Comparison of ENCODE assay signal across 12 cellular contexts in genomic region chr11:278001-278951, GRCh38. TPM values are rescaled to one million over a fixed set of nuclear protein-coding genes. Genes with fewer than 3 reads are reported as not detected.
A peak's percentile ranks its signal among the peaks of the same experiment; 100 is the strongest.
DNase-seq lines count a peak whose midpoint lies in the region; ATAC-seq and TF ChIP-seq lines count a peak whose summit lies in the region.
"Had no signal": no experiment of that assay in that cellular context is flagged by ENCODE, and none has a peak within 500 bp of the region (broad histone marks: within the 10 kb centered on the region; RNA-seq: fewer than 3 reads in every experiment).

Gene NLRP6 (plus strand): TSS chr11:278407. CDS start chr11:278570, 163 bp downstream.

- no peak for TF ChIP-seq POLR2A in esophagus squamous epithelium (IDR thresholded peaks at IDR 0.05)

- H3K27me3 ChIP-seq in SK-N-SH (ENCODE audit: insufficient read depth) (peaks cover 57% of the 10 kb centered on the region), esophagus squamous epithelium (peaks cover 19 to 69% (median 37%) of the 10 kb centered on the region in 4 donors)

- POLR2A ChIA-PET in SK-N-SH (lab: Yijun Ruan, JAX) (no interaction called here), activated B cell treated with CpG ODN at 0.5 μM for 24 hours (lab: Charles Lee) (interaction anchor here (0.8 to 6.5 kb wide), 8 partner anchors 9 to 170 kb away, joined by 3 to 74 read pairs (median 5); partner anchors contain the start of genes BET1L, PGGHG and RIC8A)

- TF ChIP-seq RAD21 in SK-N-SH (IDR thresholded peaks at IDR 0.05; ENCODE audit: low read length) = no peak

- H4K20me1 ChIP-seq in SK-N-SH (ENCODE audit: insufficient read depth) = no peaks in the 10 kb centered on the region

- no peaks in the 10 kb centered on the region for H3K36me3 Mint-ChIP-seq in activated B cell treated with CpG ODN at 0.5 μM for 24 hours (ENCODE audit: low read depth)

- DNase-seq in SK-N-SH (peak; percentile 36), activated B cell treated with CpG ODN at 0.5 μM for 24 hours (no peak), esophagus squamous epithelium (lab: John Stamatoyannopoulos, UW) (no peak), NCI-H345 treated with DMSO at 0.1 percent for 48 hours (lab: John Stamatoyannopoulos, UW; ENCODE audit: unreplicated experiment) (no peak)
- DNase-seq in stimulated activated CD8-positive, alpha-beta memory T cell treated with anti-CD3 and anti-CD28 coated beads, Interleukin-4, amount 100 ng/mL, for 48 hours = peak; percentile 39
- DNase-seq: NCI-H1417, T-helper 9 cell had no signal

- H3K27ac Mint-ChIP-seq in activated B cell treated with CpG ODN at 0.5 μM for 24 hours = peak within 1 kb of the TSS; percentile 62

- no peak within 1 kb of the TSS for H3K4me3 Mint-ChIP-seq in activated B cell treated with CpG ODN at 0.5 μM for 24 hours

- H3K36me3 ChIP-seq in SK-N-SH (replicated peaks in 1 of 2; ENCODE audit: control insufficient read depth in 1 of 2, insufficient read depth in 2 of 2, low read length in 1 of 2) (no peaks in the 10 kb centered on the region), esophagus squamous epithelium (no peaks in the 10 kb centered on the region)

- H3K4me1 Mint-ChIP-seq in activated B cell treated with CpG ODN at 0.5 μM for 24 hours = peaks cover 36% of the 10 kb centered on the region

- no peak within 1 kb of the TSS for H3K4me2 ChIP-seq in SK-N-SH

- H3K9me3 Mint-ChIP-seq in activated B cell treated with CpG ODN at 0.5 μM for 24 hours = peaks cover 3% of the 10 kb centered on the region

- H3K27me3 Mint-ChIP-seq in activated B cell treated with CpG ODN at 0.5 μM for 24 hours = peaks cover 18% of the 10 kb centered on the region

- no peak within 1 kb of the TSS for H3K9ac ChIP-seq in SK-N-SH

- H3K9me2 ChIP-seq in SK-N-SH = no peaks in the 10 kb centered on the region

- no peak within 1 kb of the TSS for H3K27ac ChIP-seq in SK-N-SH (ENCODE audit: low read depth in 2 of 2, low read length in 1 of 2)
- H3K27ac ChIP-seq in esophagus squamous epithelium = no peak within 1 kb of the TSS

- no peaks in the 10 kb centered on the region for H3F3A ChIP-seq in SK-N-SH (replicated peaks; ENCODE audit: insufficient read depth)

- TF ChIP-seq CTCF in SK-N-SH (IDR thresholded peaks at IDR 0.05) (no peak), activated B cell treated with CpG ODN at 0.5 μM for 24 hours (IDR thresholded peaks at IDR 0.05) (no peak), esophagus squamous epithelium (IDR thresholded peaks at IDR 0.05) (no peak)

- peaks cover 4% of the 10 kb centered on the region for H3K9me3 ChIP-seq in SK-N-SH
- no peaks in the 10 kb centered on the region for H3K9me3 ChIP-seq in esophagus squamous epithelium

- no peaks in the 10 kb centered on the region for H3K79me2 ChIP-seq in SK-N-SH (ENCODE audit: insufficient read depth)

- H3K4me3 ChIP-seq in SK-N-SH (ENCODE audit: low read depth in 2 of 2, low read length in 1 of 2) (no peak within 1 kb of the TSS), esophagus squamous epithelium (peak within 1 kb of the TSS in 3 of 4 donors; percentile 3 to 59 (median 41))

- 31% methylated on average over 13 of the region's 21 CpGs for WGBS in SK-N-SH (ENCODE audit: low lambda C conversion rate)
- 79 to 85% methylated on average over 16 to 19 of the region's 21 CpGs for WGBS in esophagus squamous epithelium, 2 donors

- intact Hi-C loops in activated B cell treated with CpG ODN at 0.5 μM for 24 hours (cut with micrococcal nuclease) (no loop called here), esophagus squamous epithelium (cut with DNase I) (no loop called here)

- ATAC-seq in SK-N-SH treated with all-trans-retinoic acid at 6 μM for 48 hours (no peak), activated B cell treated with CpG ODN at 0.5 μM for 24 hours (ENCODE audit: low read depth) (no peak), HG03571 (IDR thresholded peaks at IDR 0.05; ENCODE audit: unreplicated experiment) (no peak), GM21360 (IDR thresholded peaks at IDR 0.05; ENCODE audit: unreplicated experiment) (no peak)

- H3K4me1 ChIP-seq in SK-N-SH (ENCODE audit: control insufficient read depth in 1 of 2, insufficient read depth in 2 of 2, low read depth in 1 of 2, low read length in 1 of 2) = no peaks in the 10 kb centered on the region
- peaks cover 8 to 34% (median 32%) of the 10 kb centered on the region in 3 donors for H3K4me1 ChIP-seq in esophagus squamous epithelium

- TF ChIP-seq EP300 in SK-N-SH (IDR thresholded peaks at IDR 0.05; ENCODE audit: borderline replicate concordance in 1 of 2, low read depth in 1 of 2, low read length in 1 of 2) = no peak

- CTCF ChIA-PET in SK-N-SH (lab: Yijun Ruan, JAX) (interaction anchor here (0.8 to 4.1 kb wide), 4 partner anchors 27 to 112 kb away, joined by 3 to 16 read pairs (median 4); no protein-coding TSS in a partner anchor), activated B cell treated with CpG ODN at 0.5 μM for 24 hours (lab: Charles Lee) (interaction anchor here (0.7 to 3.5 kb wide), 3 partner anchors 27 to 170 kb away, joined by 3 to 21 read pairs (median 3); no protein-coding TSS in a partner anchor)

- no peak within 1 kb of the TSS for H2AFZ ChIP-seq in SK-N-SH (ENCODE audit: low read depth)

TF ChIP-seq in SK-N-SH, 30 proteins besides CTCF, POLR2A, EP300 and RAD21 (continues in another document):
- no peak for TF ChIP-seq EZH2phosphoT487 (IDR thresholded peaks at IDR 0.05; ENCODE audit: borderline replicate concordance, low read depth)
- no peak for TF ChIP-seq RFX5 (IDR thresholded peaks at IDR 0.05; ENCODE audit: low read length)
- TF ChIP-seq, protein P1, sequence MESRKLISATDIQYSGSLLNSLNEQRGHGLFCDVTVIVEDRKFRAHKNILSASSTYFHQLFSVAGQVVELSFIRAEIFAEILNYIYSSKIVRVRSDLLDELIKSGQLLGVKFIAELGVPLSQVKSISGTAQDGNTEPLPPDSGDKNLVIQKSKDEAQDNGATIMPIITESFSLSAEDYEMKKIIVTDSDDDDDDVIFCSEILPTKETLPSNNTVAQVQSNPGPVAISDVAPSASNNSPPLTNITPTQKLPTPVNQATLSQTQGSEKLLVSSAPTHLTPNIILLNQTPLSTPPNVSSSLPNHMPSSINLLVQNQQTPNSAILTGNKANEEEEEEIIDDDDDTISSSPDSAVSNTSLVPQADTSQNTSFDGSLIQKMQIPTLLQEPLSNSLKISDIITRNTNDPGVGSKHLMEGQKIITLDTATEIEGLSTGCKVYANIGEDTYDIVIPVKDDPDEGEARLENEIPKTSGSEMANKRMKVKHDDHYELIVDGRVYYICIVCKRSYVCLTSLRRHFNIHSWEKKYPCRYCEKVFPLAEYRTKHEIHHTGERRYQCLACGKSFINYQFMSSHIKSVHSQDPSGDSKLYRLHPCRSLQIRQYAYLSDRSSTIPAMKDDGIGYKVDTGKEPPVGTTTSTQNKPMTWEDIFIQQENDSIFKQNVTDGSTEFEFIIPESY (IDR thresholded peaks at IDR 0.05; ENCODE audit: borderline replicate concordance, low read depth) = no peak
- TF ChIP-seq TCF12 (IDR thresholded peaks at IDR 0.05) = no peak
- TF ChIP-seq NRF1 (IDR thresholded peaks at IDR 0.05; ENCODE audit: low read depth, low read length) = no peak
- TF ChIP-seq FOXJ3 (CRISPR knock-in tag; IDR thresholded peaks at IDR 0.05) = no peak
- no peak for TF ChIP-seq SIN3A (IDR thresholded peaks at IDR 0.05; ENCODE audit: borderline replicate concordance, low read depth, low read length)
- no peak for TF ChIP-seq YY1 (IDR thresholded peaks at IDR 0.05; ENCODE audit: low read depth)
- TF ChIP-seq FOXM1 (IDR thresholded peaks at IDR 0.05; ENCODE audit: low read depth) = no peak
- no peak for TF ChIP-seq TEAD4 (IDR thresholded peaks at IDR 0.05; ENCODE audit: borderline replicate concordance, insufficient read depth)

TF ChIP-seq in SK-N-SH treated with all-trans-retinoic acid at 6 μM for 48 hours, 23 proteins besides CTCF, POLR2A, EP300 and RAD21:
- TF ChIP-seq TOX (CRISPR knock-in tag; IDR thresholded peaks at IDR 0.05; ENCODE audit: borderline replicate concordance) (no peak), ZNF8 (CRISPR knock-in tag; IDR thresholded peaks at IDR 0.05) (no peak), POU6F1 (CRISPR knock-in tag; IDR thresholded peaks at IDR 0.05; ENCODE audit: borderline replicate concordance, low read depth) (no peak), PATZ1 (CRISPR knock-in tag; IDR thresholded peaks at IDR 0.05; ENCODE audit: borderline replicate concordance) (no peak), ZFP3 (CRISPR knock-in tag; IDR thresholded peaks at IDR 0.05) (no peak), GLIS3 (CRISPR knock-in tag; IDR thresholded peaks at IDR 0.05) (no peak)

RNA-seq across cellular contexts. Expression of gene NLRP6, which starts in this region (rescaled TPM):
- not detected in 2 replicates for polyA plus RNA-seq in SK-N-SH (2012; rRNA removed)
- polyA plus RNA-seq in SK-N-SH (2012; cell fraction: cytosol; rRNA removed) = not detected in 2 replicates
- 0.05 TPM in 1 of 2 replicates, not detected in the other for polyA plus RNA-seq in SK-N-SH (2012; cell fraction: nucleus; rRNA removed)
- total RNA-seq in activated B cell treated with CpG ODN at 0.5 μM for 24 hours = 0.46 and 0.64 TPM in 2 replicates
- total RNA-seq in esophagus squamous epithelium = 1 to 10 TPM in 1 of 4 donors, under 1 TPM in 1, not detected in 2; 0.75 to 1.3 TPM
- total RNA-seq: endothelial cell of umbilical vein, G401 had no signal
- polyA plus RNA-seq: endothelial cell of umbilical vein had no signal

Comparison
In these comparisons a context has a peak if more than half of its experiments do, and no peak if none do; other contexts are left out.
1. Peak in DNase-seq in SK-N-SH; RNA of the gene not detected or under 1 TPM.
2. H3K4me3 ChIP-seq: peak in esophagus squamous epithelium (3 of 4); none in SK-N-SH (0 of 2).